In the genomic region with DNA sequence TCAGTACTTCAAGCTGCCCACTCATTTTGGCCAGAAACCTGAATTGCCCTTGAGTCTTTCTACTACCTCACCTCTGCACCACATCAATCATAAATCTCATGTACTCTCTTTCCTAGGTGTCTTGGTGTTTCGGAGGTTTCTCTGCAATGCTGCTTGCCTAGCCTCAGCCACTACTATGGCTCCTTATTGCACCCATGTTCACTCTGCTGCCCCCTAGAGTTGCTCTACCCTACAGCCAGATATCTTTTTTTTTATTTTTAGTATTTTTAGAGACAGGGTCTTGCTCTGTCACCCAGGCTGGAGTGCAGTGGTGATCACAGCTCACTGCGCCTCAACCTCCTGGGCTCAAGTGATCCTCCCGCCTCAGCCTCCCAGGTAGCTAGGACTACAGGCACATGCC, we compare ENCODE assay signal across 2 cellular contexts.
TF ChIP-seq lines count a peak whose summit lies in the region.

No MANE protein-coding gene starts in this region.

TF ChIP-seq in GM12878, 131 proteins besides CTCF, POLR2A, EP300 and RAD21 (continued from another document):
- TF ChIP-seq STAT1 (conservative IDR thresholded peaks at IDR 0.05) (no peak), JUND (IDR thresholded peaks at IDR 0.05; ENCODE audit: low read depth, low read length) (no peak), HDGF (IDR thresholded peaks at IDR 0.05) (no peak)
- TF ChIP-seq, protein P1, sequence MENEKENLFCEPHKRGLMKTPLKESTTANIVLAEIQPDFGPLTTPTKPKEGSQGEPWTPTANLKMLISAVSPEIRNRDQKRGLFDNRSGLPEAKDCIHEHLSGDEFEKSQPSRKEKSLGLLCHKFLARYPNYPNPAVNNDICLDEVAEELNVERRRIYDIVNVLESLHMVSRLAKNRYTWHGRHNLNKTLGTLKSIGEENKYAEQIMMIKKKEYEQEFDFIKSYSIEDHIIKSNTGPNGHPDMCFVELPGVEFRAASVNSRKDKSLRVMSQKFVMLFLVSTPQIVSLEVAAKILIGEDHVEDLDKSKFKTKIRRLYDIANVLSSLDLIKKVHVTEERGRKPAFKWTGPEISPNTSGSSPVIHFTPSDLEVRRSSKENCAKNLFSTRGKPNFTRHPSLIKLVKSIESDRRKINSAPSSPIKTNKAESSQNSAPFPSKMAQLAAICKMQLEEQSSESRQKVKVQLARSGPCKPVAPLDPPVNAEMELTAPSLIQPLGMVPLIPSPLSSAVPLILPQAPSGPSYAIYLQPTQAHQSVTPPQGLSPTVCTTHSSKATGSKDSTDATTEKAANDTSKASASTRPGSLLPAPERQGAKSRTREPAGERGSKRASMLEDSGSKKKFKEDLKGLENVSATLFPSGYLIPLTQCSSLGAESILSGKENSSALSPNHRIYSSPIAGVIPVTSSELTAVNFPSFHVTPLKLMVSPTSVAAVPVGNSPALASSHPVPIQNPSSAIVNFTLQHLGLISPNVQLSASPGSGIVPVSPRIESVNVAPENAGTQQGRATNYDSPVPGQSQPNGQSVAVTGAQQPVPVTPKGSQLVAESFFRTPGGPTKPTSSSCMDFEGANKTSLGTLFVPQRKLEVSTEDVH (IDR thresholded peaks at IDR 0.05; ENCODE audit: low read depth, partially characterized antibody): no peak

TF ChIP-seq in liver, 16 proteins besides CTCF, POLR2A, EP300 and RAD21 (continued from another document):
- TF ChIP-seq, protein P2, sequence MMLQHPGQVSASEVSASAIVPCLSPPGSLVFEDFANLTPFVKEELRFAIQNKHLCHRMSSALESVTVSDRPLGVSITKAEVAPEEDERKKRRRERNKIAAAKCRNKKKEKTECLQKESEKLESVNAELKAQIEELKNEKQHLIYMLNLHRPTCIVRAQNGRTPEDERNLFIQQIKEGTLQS (IDR thresholded peaks at IDR 0.05): no peak
- no peak for TF ChIP-seq FOXA1 (IDR thresholded peaks at IDR 0.05)
- TF ChIP-seq, protein P3, sequence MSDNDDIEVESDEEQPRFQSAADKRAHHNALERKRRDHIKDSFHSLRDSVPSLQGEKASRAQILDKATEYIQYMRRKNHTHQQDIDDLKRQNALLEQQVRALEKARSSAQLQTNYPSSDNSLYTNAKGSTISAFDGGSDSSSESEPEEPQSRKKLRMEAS (IDR thresholded peaks at IDR 0.05): no peak
- TF ChIP-seq FOXA2 (IDR thresholded peaks at IDR 0.05): no peak
- no peak for TF ChIP-seq JUND (IDR thresholded peaks at IDR 0.05)
- no peak for TF ChIP-seq HNF4G (IDR thresholded peaks at IDR 0.05)
- TF ChIP-seq EGR1 (IDR thresholded peaks at IDR 0.05; ENCODE audit: low read depth in 2 of 2): no peak
- TF ChIP-seq, protein P4, sequence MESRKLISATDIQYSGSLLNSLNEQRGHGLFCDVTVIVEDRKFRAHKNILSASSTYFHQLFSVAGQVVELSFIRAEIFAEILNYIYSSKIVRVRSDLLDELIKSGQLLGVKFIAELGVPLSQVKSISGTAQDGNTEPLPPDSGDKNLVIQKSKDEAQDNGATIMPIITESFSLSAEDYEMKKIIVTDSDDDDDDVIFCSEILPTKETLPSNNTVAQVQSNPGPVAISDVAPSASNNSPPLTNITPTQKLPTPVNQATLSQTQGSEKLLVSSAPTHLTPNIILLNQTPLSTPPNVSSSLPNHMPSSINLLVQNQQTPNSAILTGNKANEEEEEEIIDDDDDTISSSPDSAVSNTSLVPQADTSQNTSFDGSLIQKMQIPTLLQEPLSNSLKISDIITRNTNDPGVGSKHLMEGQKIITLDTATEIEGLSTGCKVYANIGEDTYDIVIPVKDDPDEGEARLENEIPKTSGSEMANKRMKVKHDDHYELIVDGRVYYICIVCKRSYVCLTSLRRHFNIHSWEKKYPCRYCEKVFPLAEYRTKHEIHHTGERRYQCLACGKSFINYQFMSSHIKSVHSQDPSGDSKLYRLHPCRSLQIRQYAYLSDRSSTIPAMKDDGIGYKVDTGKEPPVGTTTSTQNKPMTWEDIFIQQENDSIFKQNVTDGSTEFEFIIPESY (IDR thresholded peaks at IDR 0.05): no peak
- TF ChIP-seq TAF1 (conservative IDR thresholded peaks at IDR 0.05): no peak
- TF ChIP-seq NR2F2 (IDR thresholded peaks at IDR 0.05): no peak
TF ChIP-seq in liver: peak in this region for 0.
